In the genomic region with DNA sequence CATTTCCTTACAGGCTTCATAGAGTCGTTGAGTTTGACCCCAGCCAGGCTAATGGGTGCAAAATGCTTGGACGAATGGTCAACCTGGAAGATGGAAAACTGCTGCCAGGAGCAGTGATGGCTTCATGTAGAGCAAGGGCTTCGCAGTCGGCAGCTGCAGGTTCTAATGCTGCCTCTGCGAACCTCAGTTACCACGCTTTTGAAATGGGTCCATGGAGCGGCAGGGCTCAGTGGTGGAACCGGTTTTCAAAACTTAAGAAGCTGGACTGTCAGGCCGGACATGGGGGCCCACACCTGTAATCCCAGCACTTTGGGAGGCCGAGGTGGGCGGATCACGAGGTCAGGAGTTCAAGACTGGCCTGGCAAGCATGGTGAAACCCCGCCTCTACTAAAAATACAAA, we compare ENCODE assay signal across 14 cellular contexts. TPM values are rescaled to one million over a fixed set of nuclear protein-coding genes. Genes with fewer than 3 reads are reported as not detected.
DNase-seq lines count a peak whose midpoint lies in the region; ATAC-seq, FAIRE-seq and TF ChIP-seq lines count a peak whose summit lies in the region.
"Had no signal": no experiment of that assay in that cellular context is flagged by ENCODE, and none has a peak within 500 bp of the region (broad histone marks: within the 10 kb centered on the region; RNA-seq: fewer than 3 reads in every experiment).

No MANE protein-coding gene starts in this region.

- DNase-seq in kidney (peak; percentile 23), posterior vena cava (ENCODE audit: low spot score) (peak; percentile 41), GM19240 (ENCODE audit: insufficient read length, low spot score) (no peak), NCI-H187 (lab: John Stamatoyannopoulos, UW) (no peak)
- DNase-seq: CD4-positive, alpha-beta memory T cell; DMS153; DMS79; GDM1 had no signal

- H3K4me2 ChIP-seq in BLaER1, result peak overlapping the region; percentile 81

- no peaks in the 10 kb centered on the region for H3K27me3 ChIP-seq in BLaER1

- peaks cover 50% of the 10 kb centered on the region for H3K4me1 ChIP-seq in BLaER1
- H3K4me1 ChIP-seq in kidney (ENCODE audit: control insufficient read depth in 1 of 2, insufficient read depth in 1 of 2, low read depth in 1 of 2, low read length in 2 of 2), result peaks cover 0 to 2% of the 10 kb centered on the region in 2 donors
- H3K4me1 ChIP-seq: HAP-1 had no signal

- no peaks in the 10 kb centered on the region for H3K36me3 ChIP-seq in BLaER1
- no peaks in the 10 kb centered on the region for H3K36me3 ChIP-seq in kidney (ENCODE audit: control insufficient read depth in 1 of 2, insufficient read depth in 2 of 2, low read length in 2 of 2)
- H3K36me3 ChIP-seq: HAP-1 had no signal

- FAIRE-seq in kidney (lab: Jason Lieb, UNC), result no peak
- FAIRE-seq: GM12892 had no signal

- H3K9ac ChIP-seq in BLaER1 (no peak overlapping the region), kidney (ENCODE audit: low read length in 2 of 2) (no peak overlapping the region)
- H3K9ac ChIP-seq: GM23248 had no signal

- TF ChIP-seq CTCF in C4-2B (conservative IDR thresholded peaks at IDR 0.05), result no peak
- TF ChIP-seq CTCF in kidney (IDR thresholded peaks at IDR 0.05; ENCODE audit: borderline replicate concordance, extremely low read depth, insufficient read depth), result no peak

- H3K9me3 ChIP-seq in BLaER1, result no peaks in the 10 kb centered on the region
- no peaks in the 10 kb centered on the region for H3K9me3 ChIP-seq in kidney (ENCODE audit: control insufficient read depth in 1 of 2, low read length in 2 of 2)

- H4K20me1 ChIP-seq in BLaER1, result no peaks in the 10 kb centered on the region

- intact Hi-C loops in kidney (cut with DNase I) (no loop called here), posterior vena cava (cut with DNase I) (no loop called here)

- H3K27ac ChIP-seq in BLaER1 (no peak overlapping the region), C4-2B (peak overlapping the region; percentile 87), kidney (ENCODE audit: low read depth in 2 of 2, low read length in 2 of 2) (no peak overlapping the region)
- H3K27ac ChIP-seq: GM23248 had no signal

- no peak for ATAC-seq in GM19397 (IDR thresholded peaks at IDR 0.05; ENCODE audit: unreplicated experiment)

- H3K4me3 ChIP-seq in BLaER1 (no peak overlapping the region), kidney (ENCODE audit: low read length in 2 of 2) (no peak overlapping the region)
- H3K4me3 ChIP-seq: GM23248, HAP-1 had no signal

RNA-seq across cellular contexts. Expression of gene PRR5, which starts 55.9 kb away (rescaled TPM):
- total RNA-seq in kidney (24.0 TPM), posterior vena cava (10 to 100 TPM in 1 of 2 donors, 1 to 10 TPM in 1; 8.8 to 11.8 TPM)
- 46.0 TPM for polyA plus RNA-seq in kidney (ENCODE audit: insufficient read depth, low read depth, low replicate concordance)

Comparison
In these comparisons a context has a peak if more than half of its experiments do, and no peak if none do; other contexts are left out.
1. DNase-seq: peak in kidney (single experiment) and posterior vena cava (single experiment); none in GM19240 (single experiment) and NCI-H187 (0 of 2).